ENCODE assay signal across 26 cellular contexts in genomic region chr3:166085164-166085830, GRCh38.
"Had no signal": no experiment of that assay in that cellular context is flagged by ENCODE, and none has a peak within 500 bp of the region (broad histone marks: within the 10 kb centered on the region; RNA-seq: fewer than 3 reads in every experiment).

No MANE protein-coding gene starts in this region.

- DNase-seq: activated CD4-positive, alpha-beta T cell treated with anti-CD3 and anti-CD28 coated beads, Interleukin-2, amount 10 ng/mL, durations not matched to agents 7 days and 5 days; activated CD4-positive, CD25-positive, alpha-beta regulatory T cell treated with anti-CD3 and anti-CD28 coated beads, Interleukin-2, amount 50 U/mL, for 72 hours; activated CD8-positive, alpha-beta T cell treated with anti-CD3 and anti-CD28 coated beads for 36 hours; activated naive CD4-positive, alpha-beta T cell treated with Interleukin-2 at 50 U/mL for 16 hours; activated T-cell treated with anti-CD3 and anti-CD28 coated beads for 4 hours; activated T-cell treated with anti-CD3 and anti-CD28 coated beads, Interleukin-2, amount 50 U/mL, for 72 hours; aorta; body of pancreas; cortex of kidney; effector memory CD8-positive, alpha-beta T cell; foreskin melanocyte; heart right ventricle; kidney glomerular epithelial cell; mucosa of descending colon; stimulated activated CD4-positive, alpha-beta T cell treated with anti-CD3 and anti-CD28 coated beads, Interleukin-1b, Interleukin-23, amount 100 ng/mL, for 48 hours; stimulated activated naive B cell treated with anti-CD40 and anti-IgM and Interleukin-4, amounts not matched to agents 10 μg/mL and 1 μg/mL and 100 μg/mL, for 72 hours; stomach; T-helper 2 cell; thyroid gland; upper lobe of left lung had no signal

- ATAC-seq: activated CD8-positive, alpha-beta T cell treated with anti-CD3 and anti-CD28 coated beads for 36 hours; activated T-cell treated with anti-CD3 and anti-CD28 coated beads, Interleukin-2, amount 50 U/mL, for 72 hours; body of pancreas; effector memory CD8-positive, alpha-beta T cell; esophagus mucosa; heart right ventricle; left lobe of liver; mucosa of descending colon; natural killer cell treated with Interleukin-12 subunit alpha and Interleukin-12 subunit beta and Interleukin-15 and Interleukin-18, amount 100 ng/mL, for 72 hours; stimulated activated naive B cell treated with anti-CD40 and anti-IgM and Interleukin-4, amounts not matched to agents 10 μg/mL and 1 μg/mL and 100 μg/mL, for 72 hours had no signal

- H3K27me3 ChIP-seq: body of pancreas, heart right ventricle, right atrium auricular region, stomach, thyroid gland, upper lobe of left lung had no signal

- H3K4me3 ChIP-seq: body of pancreas, heart right ventricle, lung, mucosa of descending colon, right atrium auricular region, smooth muscle cell, stomach, thyroid gland, upper lobe of left lung had no signal

- H3K36me3 ChIP-seq: heart right ventricle, right atrium auricular region, stomach, thyroid gland, upper lobe of left lung had no signal
